Comparison of ENCODE assay signal across 10 cellular contexts in genomic region chr12:122096591-122097149, GRCh38. TPM values are rescaled to one million over a fixed set of nuclear protein-coding genes. Genes with fewer than 3 reads are reported as not detected.
A peak's percentile ranks its signal among the peaks of the same experiment; 100 is the strongest.
DNase-seq lines count a peak whose midpoint lies in the region; ATAC-seq and TF ChIP-seq lines count a peak whose summit lies in the region.
"Had no signal": no experiment of that assay in that cellular context is flagged by ENCODE, and none has a peak within 500 bp of the region (broad histone marks: within the 10 kb centered on the region; RNA-seq: fewer than 3 reads in every experiment).

No MANE protein-coding gene starts in this region.

- peak overlapping the region; percentile 69 for H4K91ac ChIP-seq in mesenchymal stem cell (ENCODE audit: low read length)

- H3K4me1 ChIP-seq in colonic mucosa (peaks cover 15% of the 10 kb centered on the region), mesenchymal stem cell (ENCODE audit: control insufficient read depth, insufficient read depth, low read depth, low read length) (peaks cover 58% of the 10 kb centered on the region), tibial artery (peaks cover 4 to 86% (median 53%) of the 10 kb centered on the region in 4 donors)

- H3K36me3 ChIP-seq in colonic mucosa (no peaks in the 10 kb centered on the region), mesenchymal stem cell (ENCODE audit: control insufficient read depth in 1 of 2, insufficient read depth in 2 of 2, low read depth in 1 of 2, low read length in 2 of 2) (no peaks in the 10 kb centered on the region), tibial artery (no peaks in the 10 kb centered on the region)

- H2BK5ac ChIP-seq in mesenchymal stem cell (ENCODE audit: low read depth, low read length, poor library complexity, severe bottlenecking), result peak overlapping the region; percentile 71

- H3K14ac ChIP-seq in mesenchymal stem cell (ENCODE audit: low read length in 2 of 2), result peak overlapping the region in 1 of 2 experiments; percentile 80

- peak overlapping the region in 1 of 2 experiments; percentile 59 for H2BK12ac ChIP-seq in mesenchymal stem cell (ENCODE audit: low read length in 2 of 2)

- H3K36me3 Mint-ChIP-seq in activated CD8-positive, alpha-beta T cell treated with anti-CD3 and anti-CD28 coated beads for 36 hours (ENCODE audit: low read depth), result peaks cover 3% of the 10 kb centered on the region
- H3K36me3 Mint-ChIP-seq in activated CD8-positive, alpha-beta T cell treated with anti-CD3 and anti-CD28 coated beads, Interleukin-2, amount 10 ng/mL, durations not matched to agents 7 days and 5 days (ENCODE audit: low read depth), result peaks cover 12% of the 10 kb centered on the region
- H3K36me3 Mint-ChIP-seq in immature natural killer cell, result no peaks in the 10 kb centered on the region

- no peak overlapping the region for H2AFZ ChIP-seq in mesenchymal stem cell (ENCODE audit: low read depth, low read length)

- H3K27me3 Mint-ChIP-seq in activated CD8-positive, alpha-beta T cell treated with anti-CD3 and anti-CD28 coated beads for 36 hours, result no peaks in the 10 kb centered on the region
- H3K27me3 Mint-ChIP-seq in activated CD8-positive, alpha-beta T cell treated with anti-CD3 and anti-CD28 coated beads, Interleukin-2, amount 10 ng/mL, durations not matched to agents 7 days and 5 days (ENCODE audit: low read depth), result no peaks in the 10 kb centered on the region
- peaks cover 0 to 7% (median 3%) of the 10 kb centered on the region in 3 donors for H3K27me3 Mint-ChIP-seq in immature natural killer cell (ENCODE audit: low read depth in 3 of 3)

- H3K79me1 ChIP-seq in mesenchymal stem cell (replicated peaks; ENCODE audit: low read length, poor library complexity, severe bottlenecking), result peaks cover 10% of the 10 kb centered on the region

- peak overlapping the region in 1 of 2 experiments; percentile 64 for H3K4ac ChIP-seq in mesenchymal stem cell (ENCODE audit: low read depth in 1 of 2, low read length in 2 of 2)

- H3K9ac ChIP-seq in colonic mucosa (ENCODE audit: low read depth in 2 of 2, low read length in 2 of 2), result peak overlapping the region in 1 of 2 donors; percentile 94
- no peak overlapping the region for H3K9ac ChIP-seq in mesenchymal stem cell (ENCODE audit: low read length)

- H2BK120ac ChIP-seq in mesenchymal stem cell (ENCODE audit: low read depth, low read length), result no peak overlapping the region

- intact Hi-C loops in activated CD8-positive, alpha-beta T cell treated with anti-CD3 and anti-CD28 coated beads for 36 hours (cut with micrococcal nuclease), result no loop called here
- intact Hi-C loops in colonic mucosa (cut with DNase I), result no loop called here
- intact Hi-C loops in tibial artery (cut with DNase I; ENCODE audit: low total_unique reads), result no loop called here

- peak overlapping the region; percentile 73 for H4K8ac ChIP-seq in mesenchymal stem cell (ENCODE audit: low read length)

- no peak for TF ChIP-seq CTCF in activated CD8-positive, alpha-beta T cell treated with anti-CD3 and anti-CD28 coated beads for 36 hours (IDR thresholded peaks at IDR 0.05)
- TF ChIP-seq CTCF in colonic mucosa (IDR thresholded peaks at IDR 0.05) (no peak), tibial artery (IDR thresholded peaks at IDR 0.05) (no peak)

- no peak for ATAC-seq in activated CD8-positive, alpha-beta T cell treated with anti-CD3 and anti-CD28 coated beads for 36 hours
- no peak for ATAC-seq in activated CD8-positive, alpha-beta T cell treated with anti-CD3 and anti-CD28 coated beads, Interleukin-2, amount 10 ng/mL, durations not matched to agents 7 days and 5 days
- ATAC-seq: activated CD4-positive, CD25-positive, alpha-beta regulatory T cell treated with anti-CD3 and anti-CD28 coated beads, Interleukin-2, amount 50 U/mL, for 24 hours had no signal

- H3K27me3 ChIP-seq in colonic mucosa (no peaks in the 10 kb centered on the region), mesenchymal stem cell (ENCODE audit: control insufficient read depth in 1 of 2, insufficient read depth in 1 of 2, low read length in 2 of 2) (no peaks in the 10 kb centered on the region), tibial artery (no peaks in the 10 kb centered on the region)

- H3K18ac ChIP-seq in mesenchymal stem cell (ENCODE audit: low read depth in 1 of 2, low read length in 2 of 2), result peak overlapping the region; percentile 25 to 67

- peaks cover 50% of the 10 kb centered on the region for H3K4me1 Mint-ChIP-seq in activated CD8-positive, alpha-beta T cell treated with anti-CD3 and anti-CD28 coated beads for 36 hours (ENCODE audit: low read depth)
- peaks cover 52% of the 10 kb centered on the region for H3K4me1 Mint-ChIP-seq in activated CD8-positive, alpha-beta T cell treated with anti-CD3 and anti-CD28 coated beads, Interleukin-2, amount 10 ng/mL, durations not matched to agents 7 days and 5 days (ENCODE audit: low read depth)
- H3K4me1 Mint-ChIP-seq in immature natural killer cell, result peaks cover 55 to 56% of the 10 kb centered on the region in 2 donors

- H2AK5ac ChIP-seq in mesenchymal stem cell (ENCODE audit: low read length, severe bottlenecking), result no peak overlapping the region

- H3K4me2 ChIP-seq in mesenchymal stem cell (ENCODE audit: low read length, poor library complexity, severe bottlenecking), result peak overlapping the region; percentile 57

- no peaks in the 10 kb centered on the region for H3K9me3 Mint-ChIP-seq in activated CD8-positive, alpha-beta T cell treated with anti-CD3 and anti-CD28 coated beads for 36 hours
- no peaks in the 10 kb centered on the region for H3K9me3 Mint-ChIP-seq in activated CD8-positive, alpha-beta T cell treated with anti-CD3 and anti-CD28 coated beads, Interleukin-2, amount 10 ng/mL, durations not matched to agents 7 days and 5 days (ENCODE audit: insufficient read depth)
- no peaks in the 10 kb centered on the region for H3K9me3 Mint-ChIP-seq in immature natural killer cell

- CTCF ChIA-PET in activated CD8-positive, alpha-beta T cell treated with anti-CD3 and anti-CD28 coated beads for 36 hours (lab: Charles Lee), result interaction anchor here (1.2 to 9.3 kb wide), 6 partner anchors 9 to 42 kb away, joined by 4 to 53 read pairs (median 8); no protein-coding TSS in a partner anchor
- CTCF ChIA-PET in activated CD8-positive, alpha-beta T cell treated with anti-CD3 and anti-CD28 coated beads, Interleukin-2, amount 10 ng/mL, durations not matched to agents 7 days and 5 days (lab: Charles Lee), result interaction anchor here (1.0 to 3.1 kb wide), 3 partner anchors 8 to 303 kb away, joined by 3 to 12 read pairs (median 6); partner anchors contain the start of gene RHOF

- no peaks in the 10 kb centered on the region for H3K9me3 ChIP-seq in colonic mucosa
- H3K9me3 ChIP-seq in mesenchymal stem cell (ENCODE audit: control insufficient read depth, low read length), result no peaks in the 10 kb centered on the region
- H3K9me3 ChIP-seq in tibial artery, result no peaks in the 10 kb centered on the region

- WGBS in mesenchymal stem cell, result 85% methylated on average over 20 of the region's 20 CpGs

- H3K27ac ChIP-seq in colonic mucosa, result peak overlapping the region; percentile 92
- peak overlapping the region; percentile 95 for H3K27ac ChIP-seq in mesenchymal stem cell (ENCODE audit: low read length, poor library complexity, severe bottlenecking)
- H3K27ac ChIP-seq in tibial artery, result peak overlapping the region; percentile 76 to 80

- no peak overlapping the region for H3K23ac ChIP-seq in mesenchymal stem cell (ENCODE audit: low read length in 2 of 2)

- H3K4me3 ChIP-seq in colonic mucosa (no peak overlapping the region), mesenchymal stem cell (ENCODE audit: insufficient read depth in 1 of 2, low read depth in 1 of 2, low read length in 2 of 2) (peak overlapping the region in 1 of 2 experiments; percentile 40), tibial artery (no peak overlapping the region)

- no peak overlapping the region for H2BK15ac ChIP-seq in mesenchymal stem cell (ENCODE audit: low read depth, poor library complexity, severe bottlenecking)

- DNase-seq in activated CD8-positive, alpha-beta T cell treated with anti-CD3 and anti-CD28 coated beads for 36 hours, result no peak
- DNase-seq in activated CD8-positive, alpha-beta T cell treated with anti-CD3 and anti-CD28 coated beads, Interleukin-2, amount 10 ng/mL, durations not matched to agents 7 days and 5 days, result no peak
- peak; percentile 37 for DNase-seq in colonic mucosa
- no peak for DNase-seq in mesenchymal stem cell
- no peak for DNase-seq in tibial artery
- DNase-seq in NCI-H146 (lab: John Stamatoyannopoulos, UW), result no peak
- no peak for DNase-seq in HuH-7.5 (ENCODE audit: low spot score)
- no peak for DNase-seq in immature natural killer cell
- DNase-seq: C1 segment of cervical spinal cord had no signal

- POLR2A ChIA-PET in activated CD8-positive, alpha-beta T cell treated with anti-CD3 and anti-CD28 coated beads for 36 hours (lab: Charles Lee), result interaction anchor here (0.9 to 6.4 kb wide), 6 partner anchors 10 to 28 kb away, joined by 3 to 53 read pairs (median 8); no protein-coding TSS in a partner anchor
- POLR2A ChIA-PET in activated CD8-positive, alpha-beta T cell treated with anti-CD3 and anti-CD28 coated beads, Interleukin-2, amount 10 ng/mL, durations not matched to agents 7 days and 5 days (lab: Charles Lee), result interaction anchor here (0.7 to 2.6 kb wide), 3 partner anchors 8 to 16 kb away, joined by 5 to 10 read pairs (median 6); no protein-coding TSS in a partner anchor

- peak overlapping the region; percentile 64 for H3K27ac Mint-ChIP-seq in activated CD8-positive, alpha-beta T cell treated with anti-CD3 and anti-CD28 coated beads for 36 hours
- H3K27ac Mint-ChIP-seq in activated CD8-positive, alpha-beta T cell treated with anti-CD3 and anti-CD28 coated beads, Interleukin-2, amount 10 ng/mL, durations not matched to agents 7 days and 5 days, result no peak overlapping the region
- peak overlapping the region in 3 of 6 donors; percentile 67 to 76 (median 71) for H3K27ac Mint-ChIP-seq in immature natural killer cell

- H3K4me3 Mint-ChIP-seq in activated CD8-positive, alpha-beta T cell treated with anti-CD3 and anti-CD28 coated beads for 36 hours, result no peak overlapping the region
- H3K4me3 Mint-ChIP-seq in activated CD8-positive, alpha-beta T cell treated with anti-CD3 and anti-CD28 coated beads, Interleukin-2, amount 10 ng/mL, durations not matched to agents 7 days and 5 days, result no peak overlapping the region
- H3K4me3 Mint-ChIP-seq in immature natural killer cell, result no peak overlapping the region

RNA-seq across cellular contexts. Expression of gene MLXIP, which starts 18.1 kb away (rescaled TPM):
- 10 to 100 TPM; 26.0 to 28.7 TPM for total RNA-seq in activated CD8-positive, alpha-beta T cell treated with anti-CD3 and anti-CD28 coated beads for 36 hours
- total RNA-seq in activated CD8-positive, alpha-beta T cell treated with anti-CD3 and anti-CD28 coated beads, Interleukin-2, amount 10 ng/mL, durations not matched to agents 7 days and 5 days, result 10 to 100 TPM; 38.8 to 42.7 TPM
- total RNA-seq in colonic mucosa, result 100 to 1,000 TPM; 158 to 201 TPM
- 61.2 TPM for polyA plus RNA-seq in mesenchymal stem cell (2013, experiment 1 of 2)
- polyA plus RNA-seq in mesenchymal stem cell (2013, experiment 2 of 2), result 58.9 TPM
- 10 to 100 TPM in 1 of 3 donors, 1 to 10 TPM in 2; 3.5 to 10.6 (median 4.7) TPM for polyA plus RNA-seq in immature natural killer cell
